In the genomic region with DNA sequence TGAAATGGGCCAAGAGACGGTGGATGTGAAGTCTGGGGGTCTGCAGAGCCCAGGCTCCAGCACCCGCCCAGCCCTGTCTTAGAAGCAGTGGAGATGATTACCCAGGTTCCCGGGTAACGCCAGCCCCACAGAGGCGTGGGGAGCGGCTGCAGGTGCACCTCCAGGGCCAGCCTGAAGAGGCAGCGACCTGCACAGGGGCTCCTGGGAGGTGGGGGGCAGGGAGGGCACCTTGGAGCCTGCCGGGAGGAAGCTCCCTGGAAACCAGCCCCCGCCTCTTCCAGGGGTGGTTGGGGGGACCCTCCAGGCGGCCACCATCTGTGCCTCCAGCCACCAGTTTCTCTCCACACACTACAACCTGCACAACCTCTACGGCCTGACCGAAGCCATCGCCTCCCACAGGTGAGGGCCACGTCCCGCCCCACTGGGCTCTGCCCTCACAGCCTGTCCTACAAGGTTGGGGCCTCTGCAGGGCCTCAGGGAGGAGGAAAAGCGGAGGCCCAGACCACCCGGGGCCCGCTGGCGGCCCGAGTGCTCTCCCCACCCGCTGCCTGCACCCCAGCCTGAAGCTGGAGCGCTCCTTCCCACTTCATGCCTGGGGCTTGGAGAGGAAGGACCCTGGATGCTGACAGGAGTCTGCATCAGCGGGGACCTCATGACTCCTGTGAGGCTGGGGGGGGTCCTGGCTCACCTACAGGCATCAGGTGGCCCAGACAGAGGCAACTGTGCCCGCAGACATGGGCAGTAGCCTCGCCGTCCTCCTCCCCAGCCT, we compare ENCODE assay signal across 1 cellular context.
TF ChIP-seq lines count a peak whose summit lies in the region.

No MANE protein-coding gene starts in this region.

TF ChIP-seq in K562, 482 proteins besides CTCF, POLR2A, EP300 and RAD21:
- TF ChIP-seq GTF2A2 (tag; IDR thresholded peaks at IDR 0.05) (no peak), CBFA2T3 (IDR thresholded peaks at IDR 0.05) (0 out of 2 replicates have a peak, but pooled peaks have one; percentile 23)
